ENCODE assay signal across 9 cellular contexts in the genomic region with DNA sequence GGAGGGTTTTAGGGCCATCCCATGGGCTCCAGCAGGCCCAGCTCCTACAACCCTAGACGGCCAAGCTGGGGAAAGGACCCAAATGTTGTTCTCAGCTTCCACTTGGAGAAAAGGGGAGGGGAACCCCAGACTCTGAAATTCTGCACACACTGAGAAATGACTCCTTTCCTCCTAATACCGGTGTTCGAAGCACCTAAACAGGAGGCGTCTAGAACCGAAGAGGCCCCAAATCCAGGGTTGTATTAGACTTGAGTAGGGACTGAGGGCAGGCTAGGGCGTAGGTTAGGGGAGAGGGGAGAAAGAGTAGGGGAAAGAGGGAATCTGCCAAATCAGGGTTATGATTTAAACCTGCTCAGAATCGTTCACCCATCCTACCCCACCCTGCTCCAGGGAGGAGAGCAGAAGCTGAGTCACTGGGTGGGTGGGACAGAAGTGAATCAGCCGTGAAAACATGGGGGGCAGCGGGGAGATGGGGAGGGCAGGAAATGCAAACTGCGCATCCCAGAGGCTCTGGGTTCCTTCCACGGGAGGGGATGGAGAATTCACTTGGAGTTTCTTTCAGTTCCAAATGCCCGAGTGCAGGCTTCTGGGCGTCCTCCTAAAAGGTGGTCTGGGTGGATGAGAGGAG. TPM values are rescaled to one million over a fixed set of nuclear protein-coding genes. Genes with fewer than 3 reads are reported as not detected.
DNase-seq lines count a peak whose midpoint lies in the region; ATAC-seq and TF ChIP-seq lines count a peak whose summit lies in the region.
"Had no signal": no experiment of that assay in that cellular context is flagged by ENCODE, and none has a peak within 500 bp of the region (broad histone marks: within the 10 kb centered on the region; RNA-seq: fewer than 3 reads in every experiment).

No MANE protein-coding gene starts in this region.

- TF ChIP-seq EP300 in sigmoid colon (IDR thresholded peaks at IDR 0.05) = no peak

- H3K27me3 ChIP-seq in left ventricle myocardium inferior (ENCODE audit: low read depth) = no peaks in the 10 kb centered on the region
- H3K27me3 ChIP-seq in sigmoid colon = no peaks in the 10 kb centered on the region

- H3K36me3 ChIP-seq in left ventricle myocardium inferior = peaks cover 20% of the 10 kb centered on the region
- H3K36me3 ChIP-seq in sigmoid colon = peaks cover 0 to 8% (median 0%) of the 10 kb centered on the region in 4 donors

- H3K27me3 Mint-ChIP-seq in IgD-negative memory B cell = peaks cover 6% of the 10 kb centered on the region
- peaks cover 5% of the 10 kb centered on the region for H3K27me3 Mint-ChIP-seq in activated naive CD8-positive, alpha-beta T cell treated with anti-CD3 and anti-CD28 coated beads for 36 hours

- H3K4me3 Mint-ChIP-seq in IgD-negative memory B cell = peak overlapping the region; percentile 0 to 91 (median 84)
- peak overlapping the region; percentile 76 for H3K4me3 Mint-ChIP-seq in activated naive CD8-positive, alpha-beta T cell treated with anti-CD3 and anti-CD28 coated beads for 36 hours

- H3K27ac ChIP-seq in left ventricle myocardium inferior (replicated peaks) (peak overlapping the region; percentile 95), sigmoid colon (peak overlapping the region; percentile 77 to 93 (median 84))

- no peak overlapping the region for H3K27ac Mint-ChIP-seq in IgD-negative memory B cell
- H3K27ac Mint-ChIP-seq in activated naive CD8-positive, alpha-beta T cell treated with anti-CD3 and anti-CD28 coated beads for 36 hours = peak overlapping the region; percentile 81

- no peak for DNase-seq in AG09309 (ENCODE audit: low read depth)
- DNase-seq in activated naive CD8-positive, alpha-beta T cell treated with anti-CD3 and anti-CD28 coated beads for 36 hours = peak; percentile 47
- peak; percentile 37 for DNase-seq in left ventricle myocardium inferior
- peak; percentile 86 for DNase-seq in sigmoid colon
- no peak for DNase-seq in NCI-H510A treated with DMSO at 0.1 percent for 48 hours (lab: John Stamatoyannopoulos, UW)

- peaks cover 43% of the 10 kb centered on the region for H3K4me1 ChIP-seq in left ventricle myocardium inferior
- H3K4me1 ChIP-seq in sigmoid colon = peaks cover 0 to 33% (median 29%) of the 10 kb centered on the region in 4 donors

- WGBS in sigmoid colon, 2 donors = 52 to 58% methylated on average over 13 of the region's 13 CpGs

- no peaks in the 10 kb centered on the region for H3K9me3 Mint-ChIP-seq in IgD-negative memory B cell
- H3K9me3 Mint-ChIP-seq in activated naive CD8-positive, alpha-beta T cell treated with anti-CD3 and anti-CD28 coated beads for 36 hours = no peaks in the 10 kb centered on the region

- intact Hi-C loops in left ventricle myocardium inferior (cut with micrococcal nuclease) (no loop called here), sigmoid colon (cut with DNase I) (loop anchor here (2.0 kb wide), 1 partner anchor 20 kb away; a partner anchor contains a TSS)

- H3K36me3 Mint-ChIP-seq in IgD-negative memory B cell = peaks cover 1% of the 10 kb centered on the region
- no peaks in the 10 kb centered on the region for H3K36me3 Mint-ChIP-seq in activated naive CD8-positive, alpha-beta T cell treated with anti-CD3 and anti-CD28 coated beads for 36 hours

- TF ChIP-seq CTCF in AG09309 (IDR thresholded peaks at IDR 0.05; ENCODE audit: control insufficient read depth, insufficient read depth, low read depth, low read length, missing control alignments) (no peak), left ventricle myocardium inferior (IDR thresholded peaks at IDR 0.05; ENCODE audit: borderline replicate concordance) (no peak), sigmoid colon (IDR thresholded peaks at IDR 0.05) (no peak)

- H3K4me1 Mint-ChIP-seq in IgD-negative memory B cell = peaks cover 3 to 27% (median 18%) of the 10 kb centered on the region in 3 donors
- H3K4me1 Mint-ChIP-seq in activated naive CD8-positive, alpha-beta T cell treated with anti-CD3 and anti-CD28 coated beads for 36 hours = peaks cover 48% of the 10 kb centered on the region

- ATAC-seq in GM19463 (IDR thresholded peaks at IDR 0.05; ENCODE audit: unreplicated experiment) = no peak
- no peak for ATAC-seq in HG03571 (IDR thresholded peaks at IDR 0.05; ENCODE audit: unreplicated experiment)

- peak overlapping the region; percentile 76 for H3K4me3 ChIP-seq in AG09309 (ENCODE audit: control insufficient read depth, low read depth, low read length)
- H3K4me3 ChIP-seq in left ventricle myocardium inferior = peak overlapping the region; percentile 80
- peak overlapping the region; percentile 38 to 69 (median 58) for H3K4me3 ChIP-seq in sigmoid colon

- no peaks in the 10 kb centered on the region for H3K9me3 ChIP-seq in left ventricle myocardium inferior (replicated peaks)
- no peaks in the 10 kb centered on the region for H3K9me3 ChIP-seq in sigmoid colon

- no peak for TF ChIP-seq POLR2A in sigmoid colon (IDR thresholded peaks at IDR 0.05)

RNA-seq across cellular contexts. Expression of a gene that starts 1.0 kb away (rescaled TPM):
- polyA plus RNA-seq in IgD-negative memory B cell = 1.0 TPM
- total RNA-seq in activated naive CD8-positive, alpha-beta T cell treated with anti-CD3 and anti-CD28 coated beads for 36 hours = 1 to 10 TPM; 1.9 to 2.2 TPM
- total RNA-seq in left ventricle myocardium inferior = 53.0 TPM
- total RNA-seq in sigmoid colon = 100 to 1,000 TPM; 127 to 444 (median 384) TPM
- 100 to 1,000 TPM in 1 of 3 donors, 10 to 100 TPM in 1, 1 to 10 TPM in 1; 3.0 to 133 (median 35.9) TPM for polyA plus RNA-seq in sigmoid colon

RNA-seq across cellular contexts. Expression of a gene that starts 4.8 kb away (rescaled TPM):
- polyA plus RNA-seq in IgD-negative memory B cell (not detected), sigmoid colon (under 1 TPM in 1 of 3 donors, not detected in 2; 0.09 TPM)
- total RNA-seq in activated naive CD8-positive, alpha-beta T cell treated with anti-CD3 and anti-CD28 coated beads for 36 hours = 1 to 10 TPM; 3.1 to 3.8 TPM
- total RNA-seq in left ventricle myocardium inferior (not detected), sigmoid colon (under 1 TPM in 2 of 4 donors, not detected in 2; 0.41 to 0.55 TPM)
- total RNA-seq: myocyte had no signal

RNA-seq across cellular contexts. Expression of a gene that starts 19.3 kb away (rescaled TPM):
- 30.4 TPM for polyA plus RNA-seq in IgD-negative memory B cell
- total RNA-seq in activated naive CD8-positive, alpha-beta T cell treated with anti-CD3 and anti-CD28 coated beads for 36 hours = 10 to 100 TPM; 23.5 to 25.7 TPM
- total RNA-seq in left ventricle myocardium inferior = 49.1 TPM
- total RNA-seq in sigmoid colon = 10 to 100 TPM; 31.9 to 41.4 (median 35.7) TPM
- polyA plus RNA-seq in sigmoid colon = 10 to 100 TPM; 20.1 to 33.4 (median 27.0) TPM

RNA-seq across cellular contexts. Expression of a gene that starts 48.6 kb away (rescaled TPM):
- polyA plus RNA-seq in IgD-negative memory B cell = not detected
- total RNA-seq in activated naive CD8-positive, alpha-beta T cell treated with anti-CD3 and anti-CD28 coated beads for 36 hours = 1 to 10 TPM; 1.5 to 2.6 TPM
- 109 TPM for total RNA-seq in left ventricle myocardium inferior
- 100 to 1,000 TPM; 109 to 117 (median 113) TPM for total RNA-seq in sigmoid colon
- polyA plus RNA-seq in sigmoid colon = 10 to 100 TPM; 12.5 to 60.1 (median 47.4) TPM

Comparison
In these comparisons a context has a peak if more than half of its experiments do, and no peak if none do; other contexts are left out.
1. DNase-seq: peak in activated naive CD8-positive, alpha-beta T cell treated with anti-CD3 and anti-CD28 coated beads for 36 hours (single experiment), left ventricle myocardium inferior (single experiment) and sigmoid colon (single experiment); none in AG09309 (single experiment) and NCI-H510A treated with DMSO at 0.1 percent for 48 hours (single experiment).
2. RNA of a gene that starts 1.0 kb away (total RNA-seq): 127 to 444 TPM in sigmoid colon and 53.0 TPM in left ventricle myocardium inferior (single experiment); 1.9 to 2.2 TPM in activated naive CD8-positive, alpha-beta T cell treated with anti-CD3 and anti-CD28 coated beads for 36 hours; every median in the first group is over 10 times any median in the second.
3. Peak in every context shown above with its lines, with median percentiles within 50 percentile points of each other: H3K4me3 ChIP-seq.